ENCODE assay signal across 13 cellular contexts in genomic region chr3:110344897-110345767, GRCh38.
DNase-seq lines count a peak whose midpoint lies in the region; ATAC-seq, FAIRE-seq and TF ChIP-seq lines count a peak whose summit lies in the region.
"Had no signal": no experiment of that assay in that cellular context is flagged by ENCODE, and none has a peak within 500 bp of the region (broad histone marks: within the 10 kb centered on the region; RNA-seq: fewer than 3 reads in every experiment).

No MANE protein-coding gene starts in this region.

- WGBS in testis, 2 donors = 63 to 77% methylated on average over 5 of the region's 5 CpGs

- no peaks in the 10 kb centered on the region for H3K27me3 Mint-ChIP-seq in Caco-2 (ENCODE audit: insufficient read depth, unreplicated experiment)

- H3K4me3 Mint-ChIP-seq in Caco-2 (ENCODE audit: unreplicated experiment) = peak overlapping the region; percentile 59

- H3K9ac ChIP-seq in fibroblast of lung (ENCODE audit: insufficient read depth, low read length) = no peak overlapping the region
- H3K9ac ChIP-seq: KMS-11 had no signal

- peak overlapping the region; percentile 92 for H3K27ac Mint-ChIP-seq in Caco-2 (ENCODE audit: unreplicated experiment)

- no peaks in the 10 kb centered on the region for H4K20me1 ChIP-seq in fibroblast of lung (ENCODE audit: control insufficient read depth, extremely low read depth, insufficient read depth, low read length)

- FAIRE-seq in D721Med (lab: Jason Lieb, UNC) = no peak
- FAIRE-seq: H1 had no signal

- H3K36me3 Mint-ChIP-seq in Caco-2 (ENCODE audit: insufficient read depth, unreplicated experiment) = no peaks in the 10 kb centered on the region

- no peak overlapping the region for H2AFZ ChIP-seq in fibroblast of lung (ENCODE audit: low read length)

- no peak overlapping the region for H3K4me2 ChIP-seq in fibroblast of lung (ENCODE audit: extremely low read depth, insufficient read depth, low read length)
- H3K4me2 ChIP-seq: KMS-11 had no signal

- H3K4me1 Mint-ChIP-seq in Caco-2 (ENCODE audit: low read depth, unreplicated experiment) = peaks cover 27% of the 10 kb centered on the region

- DNase-seq in Caco-2 = peak; percentile 56 to 83
- peak; percentile 15 to 53 for DNase-seq in fibroblast of lung (ENCODE audit: low read depth in 2 of 2)
- no peak for DNase-seq in vagina (ENCODE audit: extremely low spot score in 2 of 2)
- DNase-seq in D721Med (ENCODE audit: insufficient read length, low spot score) = no peak
- DNase-seq in NCI-H187 (lab: John Stamatoyannopoulos, UW) = no peak
- no peak for DNase-seq in testis
- DNase-seq: activated CD8-positive, alpha-beta memory T cell treated with anti-CD3 and anti-CD28 coated beads, Interleukin-2, amount 50 U/mL, for 48 hours; T-helper 1 cell had no signal

- intact Hi-C loops in Caco-2 (cut with micrococcal nuclease; ENCODE audit: unreplicated experiment) = loop anchor here (1.0 kb wide), 1 partner anchor 238 kb away; no protein-coding TSS in a partner anchor
- intact Hi-C loops in vagina (cut with DNase I) = no loop called here
- intact Hi-C loops in testis (cut with DNase I; ENCODE audit: low total_unique reads) = no loop called here

- TF ChIP-seq POLR2A in vagina (IDR thresholded peaks at IDR 0.05) = no peak
- TF ChIP-seq POLR2A in testis (IDR thresholded peaks at IDR 0.05) = no peak

- POLR2A ChIA-PET in Caco-2 (lab: Charles Lee) = no interaction called here

- H3K27ac ChIP-seq in fibroblast of lung (ENCODE audit: insufficient read depth, low read length) = no peak overlapping the region
- H3K27ac ChIP-seq in vagina = no peak overlapping the region
- H3K27ac ChIP-seq in testis = no peak overlapping the region
- H3K27ac ChIP-seq: KMS-11 had no signal

- no peaks in the 10 kb centered on the region for H3K9me3 Mint-ChIP-seq in Caco-2 (ENCODE audit: unreplicated experiment)

- H3K36me3 ChIP-seq in Caco-2 (ENCODE audit: control insufficient read depth, insufficient read depth, low read length) = no peaks in the 10 kb centered on the region
- H3K36me3 ChIP-seq in fibroblast of lung (ENCODE audit: control insufficient read depth, insufficient read depth, low read length) = no peaks in the 10 kb centered on the region
- H3K36me3 ChIP-seq in vagina = no peaks in the 10 kb centered on the region
- H3K36me3 ChIP-seq in testis (ENCODE audit: low read depth, missing control alignments) = no peaks in the 10 kb centered on the region

- H3K4me1 ChIP-seq in Caco-2 (peaks cover 31% of the 10 kb centered on the region), fibroblast of lung (ENCODE audit: control insufficient read depth, extremely low read depth, insufficient read depth, low read length) (peaks cover 4% of the 10 kb centered on the region), vagina (no peaks in the 10 kb centered on the region), testis (no peaks in the 10 kb centered on the region)

- ATAC-seq in GM21528 (IDR thresholded peaks at IDR 0.05; ENCODE audit: low FRiP score, unreplicated experiment) (peak; percentile 56), HG03378 (IDR thresholded peaks at IDR 0.05; ENCODE audit: unreplicated experiment) (peak; percentile 60)
- ATAC-seq: esophagus mucosa had no signal

- H3K4me3 ChIP-seq in Caco-2 (ENCODE audit: low read depth, low read length) (peak overlapping the region; percentile 15), fibroblast of lung (replicated peaks in 1 of 4; ENCODE audit: control extremely low read depth in 1 of 4, insufficient read depth in 1 of 4, low read depth in 3 of 4, low read length in 4 of 4) (no peak overlapping the region), vagina (no peak overlapping the region), testis (no peak overlapping the region)

- BruUV-seq in Caco-2 (replicated peaks; lab: Mats Ljungman, UMichigan) = no TSS peak

- no peaks in the 10 kb centered on the region for H3K79me2 ChIP-seq in fibroblast of lung (ENCODE audit: control insufficient read depth, insufficient read depth, low read length)

- CTCF ChIA-PET in Caco-2 (lab: Charles Lee) = interaction anchor here (1.8 kb wide), 1 partner anchor 31 kb away, joined by 5 read pairs; no protein-coding TSS in a partner anchor

- no peaks in the 10 kb centered on the region for H3K27me3 ChIP-seq in Caco-2 (replicated peaks; ENCODE audit: control insufficient read depth, insufficient read depth, low read length)
- H3K27me3 ChIP-seq in fibroblast of lung (ENCODE audit: control insufficient read depth, insufficient read depth, low read length) = no peaks in the 10 kb centered on the region
- H3K27me3 ChIP-seq in vagina = no peaks in the 10 kb centered on the region
- no peaks in the 10 kb centered on the region for H3K27me3 ChIP-seq in testis

- H3K9me3 ChIP-seq in Caco-2 (0 out of 2 replicates have a peak, but pooled peaks cover 3% of the 10 kb centered on the region), fibroblast of lung (ENCODE audit: control insufficient read depth, insufficient read depth, low read depth, low read length) (no peaks in the 10 kb centered on the region), vagina (no peaks in the 10 kb centered on the region), testis (no peaks in the 10 kb centered on the region)

- TF ChIP-seq CTCF in Caco-2 (IDR thresholded peaks at IDR 0.05; ENCODE audit: insufficient read depth in 1 of 2, low read depth in 1 of 2, low read length in 1 of 2, severe bottlenecking in 1 of 2, unreplicated experiment in 1 of 2) (no peak), fibroblast of lung (conservative IDR thresholded peaks at IDR 0.05 in 1 of 2, IDR thresholded peaks at IDR 0.05 in 1 of 2; ENCODE audit: low read depth in 1 of 2, low read length in 2 of 2) (no peak), vagina (IDR thresholded peaks at IDR 0.05) (no peak), D721Med (IDR thresholded peaks at IDR 0.05; ENCODE audit: insufficient read depth, missing control alignments) (no peak), testis (IDR thresholded peaks at IDR 0.05) (no peak)

Comparison
In these comparisons a context has a peak if more than half of its experiments do, and no peak if none do; other contexts are left out.
1. DNase-seq: peak in Caco-2 (2 of 2) and fibroblast of lung (2 of 2); none in vagina (0 of 2), D721Med (single experiment), NCI-H187 (0 of 2) and testis (single experiment).